In the genomic region with DNA sequence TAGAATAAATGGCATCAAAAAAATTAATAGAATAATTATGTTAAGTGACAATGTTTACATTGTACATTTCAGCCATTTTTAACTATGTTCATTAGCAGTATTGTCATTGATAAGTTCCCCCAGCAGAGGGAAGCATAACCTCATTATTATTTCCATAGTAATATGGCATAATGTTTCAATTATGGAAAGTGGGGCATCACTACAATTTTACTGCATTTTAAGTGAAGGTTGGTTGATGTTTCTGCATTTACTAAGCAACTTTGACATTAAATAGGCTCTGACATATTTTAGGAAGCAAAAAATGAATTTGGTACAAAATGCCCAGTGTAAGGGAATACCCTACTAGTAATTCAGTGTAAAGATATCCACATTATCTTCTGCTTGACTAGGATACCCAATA, we compare ENCODE assay signal across 8 cellular contexts.
DNase-seq lines count a peak whose midpoint lies in the region; ATAC-seq and TF ChIP-seq lines count a peak whose summit lies in the region.

No MANE protein-coding gene starts in this region.

- ATAC-seq in GM18502 (IDR thresholded peaks at IDR 0.05; ENCODE audit: poor library complexity, unreplicated experiment) (peak; percentile 93), HG02763 (IDR thresholded peaks at IDR 0.05; ENCODE audit: unreplicated experiment) (peak; percentile 85)

- peak; percentile 24 to 52 (median 33) for TF ChIP-seq CTCF in ascending aorta (IDR thresholded peaks at IDR 0.05)

- H3K36me3 ChIP-seq in ascending aorta: no peaks in the 10 kb centered on the region

- no peak overlapping the region for H3K27ac ChIP-seq in ascending aorta

- DNase-seq in Ammon's horn (ENCODE audit: low spot score) (peak; percentile 37), NCI-H1417 treated with DMSO at 0.1 percent for 48 hours (lab: John Stamatoyannopoulos, UW) (peak; percentile 26), ascending aorta (ENCODE audit: low spot score in 2 of 2) (no peak), kidney glomerular epithelial cell (lab: John Stamatoyannopoulos, UW) (peak; percentile 13)
- DNase-seq in activated CD4-positive, CD25-positive, alpha-beta regulatory T cell (lab: John Stamatoyannopoulos, UW): no peak
- DNase-seq in activated naive CD4-positive, alpha-beta T cell treated with anti-CD3 and anti-CD28 coated beads, Interleukin-2, amount 50 U/mL, for 16 hours: no peak

- no peak overlapping the region for H3K4me3 ChIP-seq in ascending aorta

- intact Hi-C loops in ascending aorta (cut with DNase I): loop anchor here (1.0 to 5.0 kb wide), 2 partner anchors 1047 to 1216 kb away; no protein-coding TSS in a partner anchor

- no peaks in the 10 kb centered on the region for H3K27me3 ChIP-seq in ascending aorta

- H3K9me3 ChIP-seq in ascending aorta: no peaks in the 10 kb centered on the region

- H3K4me1 ChIP-seq in ascending aorta: no peaks in the 10 kb centered on the region

Comparison
In these comparisons a context has a peak if more than half of its experiments do, and no peak if none do; other contexts are left out.
1. DNase-seq: peak in Ammon's horn (single experiment), NCI-H1417 treated with DMSO at 0.1 percent for 48 hours (single experiment) and kidney glomerular epithelial cell (single experiment); none in ascending aorta (0 of 2), activated CD4-positive, CD25-positive, alpha-beta regulatory T cell (0 of 4) and activated naive CD4-positive, alpha-beta T cell treated with anti-CD3 and anti-CD28 coated beads, Interleukin-2, amount 50 U/mL, for 16 hours (single experiment).